In genomic region chr17:39684369-39685043, GRCh38 we compare ENCODE assay signal across 17 cellular contexts. TPM values are rescaled to one million over a fixed set of nuclear protein-coding genes. Genes with fewer than 3 reads are reported as not detected.
DNase-seq lines count a peak whose midpoint lies in the region; ATAC-seq, FAIRE-seq and TF ChIP-seq lines count a peak whose summit lies in the region.
"Had no signal": no experiment of that assay in that cellular context is flagged by ENCODE, and none has a peak within 500 bp of the region (broad histone marks: within the 10 kb centered on the region; RNA-seq: fewer than 3 reads in every experiment).

No MANE protein-coding gene starts in this region.

- TF ChIP-seq CTCF in right lobe of liver (IDR thresholded peaks at IDR 0.05): no peak
- no peak for TF ChIP-seq CTCF in HepG2 (CRISPR knock-in tag; IDR thresholded peaks at IDR 0.05)
- no peak for TF ChIP-seq CTCF in endodermal cell (conservative IDR thresholded peaks at IDR 0.05)
- no peak for TF ChIP-seq CTCF in nephron (IDR thresholded peaks at IDR 0.05; ENCODE audit: unreplicated experiment in 3 of 3)
- TF ChIP-seq CTCF in testis (IDR thresholded peaks at IDR 0.05): no peak

- no peak overlapping the region for H3K4me3 Mint-ChIP-seq in endodermal cell
- peak overlapping the region in 2 of 3 experiments; percentile 43 to 60 for H3K4me3 Mint-ChIP-seq in nephron
- H3K4me3 Mint-ChIP-seq: CD14-positive monocyte, IgD-negative memory B cell had no signal

- WGBS in right lobe of liver (ENCODE audit: insufficient coverage, low coverage, low lambda C conversion rate, missing lambda C conversion rate): 100% methylated on average over 1 of the region's 10 CpGs
- 97% methylated on average over 10 of the region's 10 CpGs for WGBS in HepG2 (ENCODE audit: low lambda C conversion rate)
- WGBS in endodermal cell (ENCODE audit: insufficient coverage in 1 of 2, insufficient read length in 1 of 2), 2 experiments: 91 to 93% methylated on average over 5 to 10 of the region's 10 CpGs
- WGBS in testis, 2 donors: 94 to 98% methylated on average over 10 of the region's 10 CpGs

- FAIRE-seq in HepG2 (lab: Jason Lieb, UNC): no peak
- FAIRE-seq: A549, H1 had no signal

- BruUV-seq in HepG2 (replicated peaks; lab: Mats Ljungman, UMichigan): no TSS peak

- H3K9me3 ChIP-seq in right lobe of liver (no peaks in the 10 kb centered on the region), HepG2 (ENCODE audit: low read length) (no peaks in the 10 kb centered on the region), endodermal cell (ENCODE audit: control insufficient read depth, low read length) (no peaks in the 10 kb centered on the region), testis (no peaks in the 10 kb centered on the region)
- H3K9me3 ChIP-seq: A549, Caco-2 had no signal

- no peaks in the 10 kb centered on the region for H3K36me3 ChIP-seq in right lobe of liver
- H3K36me3 ChIP-seq in HepG2 (replicated peaks in 1 of 2; ENCODE audit: control insufficient read depth in 1 of 2, insufficient read depth in 2 of 2, low read length in 2 of 2): peaks cover 0 to 2% of the 10 kb centered on the region in 2 experiments; a peak in 2 of 5 replicates
- H3K36me3 ChIP-seq in endodermal cell (ENCODE audit: control insufficient read depth, insufficient read depth, low read length): no peaks in the 10 kb centered on the region
- no peaks in the 10 kb centered on the region for H3K36me3 ChIP-seq in testis (ENCODE audit: low read depth, missing control alignments)

- H4K20me1 ChIP-seq in HepG2 (ENCODE audit: insufficient read depth, low read length): no peaks in the 10 kb centered on the region

- H3K27ac Mint-ChIP-seq in endodermal cell (no peak overlapping the region), nephron (no peak overlapping the region)
- H3K27ac Mint-ChIP-seq: CD8-positive, alpha-beta memory T cell; IgD-negative memory B cell had no signal

- CTCF ChIA-PET in HepG2 (lab: Yijun Ruan, JAX; ENCODE audit: low intra/inter-chr PET ratio, low total read pairs): no interaction called here

- H3K9ac ChIP-seq in HepG2 (ENCODE audit: insufficient read depth, low read depth, low read length) (no peak overlapping the region), endodermal cell (ENCODE audit: extremely low read depth, low read length, poor library complexity, severe bottlenecking) (no peak overlapping the region)

- no peak for ATAC-seq in right lobe of liver
- ATAC-seq in HepG2: no peak
- ATAC-seq in HG03354 (IDR thresholded peaks at IDR 0.05; ENCODE audit: poor library complexity, severe bottlenecking, unreplicated experiment): no peak
- ATAC-seq: A549 had no signal

- TF ChIP-seq RAD21 in HepG2 (CRISPR knock-in tag; IDR thresholded peaks at IDR 0.05): no peak

- peaks cover 2% of the 10 kb centered on the region for H3K9me3 Mint-ChIP-seq in endodermal cell
- no peaks in the 10 kb centered on the region for H3K9me3 Mint-ChIP-seq in nephron
- H3K9me3 Mint-ChIP-seq: CD8-positive, alpha-beta memory T cell; IgD-negative memory B cell had no signal

- peaks cover 0 to 16% (median 0%) of the 10 kb centered on the region in 4 donors for H3K4me1 ChIP-seq in right lobe of liver
- H3K4me1 ChIP-seq in HepG2 (ENCODE audit: insufficient read depth, low read length): peaks cover 24% of the 10 kb centered on the region
- peaks cover 3% of the 10 kb centered on the region for H3K4me1 ChIP-seq in endodermal cell (ENCODE audit: control insufficient read depth, insufficient read depth, low read length)
- peaks cover 5% of the 10 kb centered on the region for H3K4me1 ChIP-seq in testis

- in situ Hi-C loops in HepG2 (cut with HindIII; ENCODE audit: extremely low pct_ligation_motif_present, low pct_unique_long_range_greater_than_20kb): no loop called here

- peaks cover 24% of the 10 kb centered on the region for H3K4me1 Mint-ChIP-seq in endodermal cell
- H3K4me1 Mint-ChIP-seq in nephron: peaks cover 35% of the 10 kb centered on the region

- H2AFZ ChIP-seq in HepG2 (ENCODE audit: low read length): no peak overlapping the region

- H3K36me3 Mint-ChIP-seq in endodermal cell (ENCODE audit: low read depth): peaks cover 42% of the 10 kb centered on the region
- H3K36me3 Mint-ChIP-seq in nephron (ENCODE audit: low read depth): peaks cover 31% of the 10 kb centered on the region

- intact Hi-C loops in right lobe of liver (cut with DNase I): no loop called here
- intact Hi-C loops in HepG2 (cut with micrococcal nuclease; ENCODE audit: unreplicated experiment): no loop called here
- intact Hi-C loops in testis (cut with DNase I; ENCODE audit: low total_unique reads): no loop called here

- no peak overlapping the region for H3K27ac ChIP-seq in right lobe of liver
- no peak overlapping the region for H3K27ac ChIP-seq in HepG2 (ENCODE audit: extremely low read length, insufficient read depth, low read length)
- no peak overlapping the region for H3K27ac ChIP-seq in endodermal cell (ENCODE audit: low read depth, low read length)
- no peak overlapping the region for H3K27ac ChIP-seq in testis
- H3K27ac ChIP-seq: A549 had no signal

- POLR2A ChIA-PET in HepG2 (lab: Yijun Ruan, JAX): interaction anchor here (1.7 to 4.1 kb wide), 2 partner anchors 11 to 19 kb away, joined by 5 to 64 read pairs; no protein-coding TSS in a partner anchor

- no peak for TF ChIP-seq EP300 in HepG2 (IDR thresholded peaks at IDR 0.05; ENCODE audit: low read depth in 2 of 2, low read length in 2 of 2)
- no peak for TF ChIP-seq EP300 in HepG2 (CRISPR knock-in tag; IDR thresholded peaks at IDR 0.05; ENCODE audit: borderline replicate concordance)

- TF ChIP-seq POLR2A in right lobe of liver (IDR thresholded peaks at IDR 0.05): no peak
- TF ChIP-seq POLR2A in HepG2 (IDR thresholded peaks at IDR 0.05; ENCODE audit: insufficient read depth in 1 of 2, low read depth in 2 of 2, low read length in 2 of 2): no peak
- TF ChIP-seq POLR2A in testis (IDR thresholded peaks at IDR 0.05): no peak

- H3K27me3 ChIP-seq in right lobe of liver (no peaks in the 10 kb centered on the region), HepG2 (ENCODE audit: control insufficient read depth in 1 of 2, insufficient read depth in 2 of 2, low read length in 2 of 2) (no peaks in the 10 kb centered on the region; a peak in 1 of 5 replicates), endodermal cell (ENCODE audit: control insufficient read depth, insufficient read depth, low read length, poor library complexity, severe bottlenecking) (no peaks in the 10 kb centered on the region), testis (no peaks in the 10 kb centered on the region)

- H3K79me2 ChIP-seq in HepG2 (ENCODE audit: insufficient read depth, low read length): no peaks in the 10 kb centered on the region

- H3K4me2 ChIP-seq in HepG2 (ENCODE audit: low read depth, low read length): no peak overlapping the region
- H3K4me2 ChIP-seq: A549 had no signal

- H3K27me3 Mint-ChIP-seq in endodermal cell (ENCODE audit: insufficient read depth) (peaks cover 1% of the 10 kb centered on the region), nephron (ENCODE audit: low read depth) (peaks cover 3% of the 10 kb centered on the region)
- H3K27me3 Mint-ChIP-seq: CD8-positive, alpha-beta memory T cell; IgD-negative memory B cell had no signal

- DNase-seq in right lobe of liver (peak in 2 of 3 donors; percentile 42 to 46), HepG2 (ENCODE audit: low spot score) (no peak), endodermal cell (peak; percentile 73), NCI-H1105 treated with DMSO at 0.1 percent for 48 hours (lab: John Stamatoyannopoulos, UW) (no peak), testis (no peak)
- DNase-seq: Caco-2; CD8-positive, alpha-beta memory T cell; DMS53; HCEC 1CT had no signal

- no peak overlapping the region for H3K4me3 ChIP-seq in right lobe of liver
- no peak overlapping the region for H3K4me3 ChIP-seq in HepG2 (replicated peaks in 1 of 3; ENCODE audit: insufficient read depth in 1 of 3, low read depth in 2 of 3, low read length in 3 of 3)
- H3K4me3 ChIP-seq in endodermal cell (ENCODE audit: low read length): no peak overlapping the region
- no peak overlapping the region for H3K4me3 ChIP-seq in testis
- H3K4me3 ChIP-seq: A549 had no signal

RNA-seq across cellular contexts. Expression of gene PGAP3, which starts 3.4 kb away (rescaled TPM):
- total RNA-seq in right lobe of liver (10 to 100 TPM in 5 of 6 experiments, 1 to 10 TPM in 1; 9.7 to 25.7 (median 18.3) TPM), HepG2 (2016; rRNA removed; fragmentation: Illumina TruSeq; extraction: Trizol) (5.1 and 11.9 TPM in 2 replicates), endodermal cell (10 to 100 TPM; 22.6 to 29.3 TPM), testis (10 to 100 TPM; 28.6 to 37.4 TPM)
- 1.1 and 1.5 TPM in 2 replicates for total RNA-seq in HepG2 (2016; cell fraction: cytosol; rRNA removed; fragmentation: Illumina TruSeq; extraction: Trizol; ENCODE audit: low read depth)
- total RNA-seq in HepG2 (2016; cell fraction: insoluble cytoplasmic fraction; rRNA removed; fragmentation: Illumina TruSeq; extraction: Trizol): 3.5 and 11.4 TPM in 2 replicates
- 3.2 and 3.3 TPM in 2 replicates for total RNA-seq in HepG2 (2016; cell fraction: membrane; rRNA removed; fragmentation: Illumina TruSeq; extraction: Trizol)
- total RNA-seq in HepG2 (2016; cell fraction: nucleus; rRNA removed; fragmentation: Illumina TruSeq; extraction: Trizol): 11.6 and 12.8 TPM in 2 replicates
- polyA plus RNA-seq in HepG2 (2011; rRNA removed) (14.6 and 21.2 TPM in 2 replicates), testis (ENCODE audit: insufficient read depth, low read depth, low replicate concordance) (21.1 TPM)
- polyA plus RNA-seq in HepG2 (2011; cell fraction: cytosol; rRNA removed): 9.7 and 10.8 TPM in 2 replicates
- 53.0 and 67.8 TPM in 2 replicates for polyA plus RNA-seq in HepG2 (2011; cell fraction: nucleus; rRNA removed)
- 9.1 and 10.3 TPM in 2 replicates for polyA plus RNA-seq in HepG2 (2012)
- 0.93 and 0.97 TPM in 2 replicates for polyA plus RNA-seq in HepG2 (2016; cell fraction: cytosol; fragmentation: Illumina TruSeq; extraction: Trizol; ENCODE audit: low read depth)
- 4.1 and 5.4 TPM in 2 replicates for polyA plus RNA-seq in HepG2 (2016; cell fraction: insoluble cytoplasmic fraction; fragmentation: Illumina TruSeq; extraction: Trizol; ENCODE audit: low read depth)
- polyA plus RNA-seq in HepG2 (2016; cell fraction: membrane; fragmentation: Illumina TruSeq; extraction: Trizol; ENCODE audit: low read depth): 2.1 and 2.4 TPM in 2 replicates
- polyA plus RNA-seq in HepG2 (2016; cell fraction: nucleus; fragmentation: Illumina TruSeq; extraction: Trizol; ENCODE audit: insufficient read depth, low read depth): 23.4 and 28.3 TPM in 2 replicates
- polyA minus RNA-seq in HepG2 (2011; rRNA and poly(A)+ RNA removed; ENCODE audit: low replicate concordance): 12.0 and 44.9 TPM in 2 replicates
- 5.6 and 8.2 TPM in 2 replicates for polyA minus RNA-seq in HepG2 (2011; cell fraction: cytosol; rRNA and poly(A)+ RNA removed)
- polyA minus RNA-seq in HepG2 (2011; cell fraction: nucleus; rRNA and poly(A)+ RNA removed): 8.2 and 9.7 TPM in 2 replicates
- 12.2 TPM for polyA plus RNA-seq in endodermal cell (2013, experiment 1 of 2)
- 11.0 TPM for polyA plus RNA-seq in endodermal cell (2013, experiment 2 of 2)

RNA-seq across cellular contexts. Expression of gene ERBB2, which starts 15.4 kb away (rescaled TPM):
- total RNA-seq in right lobe of liver: 10 to 100 TPM in 5 of 6 experiments, 1 to 10 TPM in 1; 8.9 to 40.4 (median 26.2) TPM
- 30.2 and 64.1 TPM in 2 replicates for total RNA-seq in HepG2 (2016; rRNA removed; fragmentation: Illumina TruSeq; extraction: Trizol)
- 29.4 and 32.0 TPM in 2 replicates for total RNA-seq in HepG2 (2016; cell fraction: cytosol; rRNA removed; fragmentation: Illumina TruSeq; extraction: Trizol; ENCODE audit: low read depth)
- total RNA-seq in HepG2 (2016; cell fraction: insoluble cytoplasmic fraction; rRNA removed; fragmentation: Illumina TruSeq; extraction: Trizol): 24.5 and 63.0 TPM in 2 replicates
- 21.8 and 22.8 TPM in 2 replicates for total RNA-seq in HepG2 (2016; cell fraction: membrane; rRNA removed; fragmentation: Illumina TruSeq; extraction: Trizol)
- total RNA-seq in HepG2 (2016; cell fraction: nucleus; rRNA removed; fragmentation: Illumina TruSeq; extraction: Trizol): 81.6 and 99.0 TPM in 2 replicates
- polyA plus RNA-seq in HepG2 (2011; rRNA removed): 57.7 and 77.7 TPM in 2 replicates
- 36.7 and 42.6 TPM in 2 replicates for polyA plus RNA-seq in HepG2 (2011; cell fraction: cytosol; rRNA removed)
- 210 and 211 TPM in 2 replicates for polyA plus RNA-seq in HepG2 (2011; cell fraction: nucleus; rRNA removed)
- polyA plus RNA-seq in HepG2 (2012): 69.2 and 69.6 TPM in 2 replicates
- 4.2 and 4.3 TPM in 2 replicates for polyA plus RNA-seq in HepG2 (2016; cell fraction: cytosol; fragmentation: Illumina TruSeq; extraction: Trizol; ENCODE audit: low read depth)
- polyA plus RNA-seq in HepG2 (2016; cell fraction: insoluble cytoplasmic fraction; fragmentation: Illumina TruSeq; extraction: Trizol; ENCODE audit: low read depth): 25.3 and 32.1 TPM in 2 replicates
- 8.5 and 9.9 TPM in 2 replicates for polyA plus RNA-seq in HepG2 (2016; cell fraction: membrane; fragmentation: Illumina TruSeq; extraction: Trizol; ENCODE audit: low read depth)
- 149 and 153 TPM in 2 replicates for polyA plus RNA-seq in HepG2 (2016; cell fraction: nucleus; fragmentation: Illumina TruSeq; extraction: Trizol; ENCODE audit: insufficient read depth, low read depth)
- polyA minus RNA-seq in HepG2 (2011; rRNA and poly(A)+ RNA removed; ENCODE audit: low replicate concordance): 39.8 and 292 TPM in 2 replicates
- polyA minus RNA-seq in HepG2 (2011; cell fraction: cytosol; rRNA and poly(A)+ RNA removed): 52.4 and 60.7 TPM in 2 replicates
- polyA minus RNA-seq in HepG2 (2011; cell fraction: nucleus; rRNA and poly(A)+ RNA removed): 58.8 and 83.7 TPM in 2 replicates
- total RNA-seq in endodermal cell: 100 to 1,000 TPM; 110 to 133 TPM
- polyA plus RNA-seq in endodermal cell (2013, experiment 1 of 2): 72.5 TPM
- polyA plus RNA-seq in endodermal cell (2013, experiment 2 of 2): 68.6 TPM
- total RNA-seq in testis: 10 to 100 TPM; 32.1 to 40.0 TPM
- 32.1 TPM for polyA plus RNA-seq in testis (ENCODE audit: insufficient read depth, low read depth, low replicate concordance)

RNA-seq across cellular contexts. Expression of gene PNMT, which starts 16.3 kb away (rescaled TPM):
- total RNA-seq in right lobe of liver: under 1 TPM in 2 of 6 experiments, not detected in 4; 0.37 TPM
- total RNA-seq in HepG2 (2016; rRNA removed; fragmentation: Illumina TruSeq; extraction: Trizol): not detected in 2 replicates
- total RNA-seq in HepG2 (2016; cell fraction: cytosol; rRNA removed; fragmentation: Illumina TruSeq; extraction: Trizol; ENCODE audit: low read depth): not detected in 2 replicates
- not detected in 2 replicates for total RNA-seq in HepG2 (2016; cell fraction: insoluble cytoplasmic fraction; rRNA removed; fragmentation: Illumina TruSeq; extraction: Trizol)
- total RNA-seq in HepG2 (2016; cell fraction: membrane; rRNA removed; fragmentation: Illumina TruSeq; extraction: Trizol): 0.17 TPM in 1 of 2 replicates, not detected in the other
- total RNA-seq in HepG2 (2016; cell fraction: nucleus; rRNA removed; fragmentation: Illumina TruSeq; extraction: Trizol): not detected in 2 replicates
- 0.22 and 0.25 TPM in 2 replicates for polyA plus RNA-seq in HepG2 (2011; rRNA removed)
- 0.08 and 0.13 TPM in 2 replicates for polyA plus RNA-seq in HepG2 (2011; cell fraction: cytosol; rRNA removed)
- 0.56 and 0.71 TPM in 2 replicates for polyA plus RNA-seq in HepG2 (2011; cell fraction: nucleus; rRNA removed)
- 0.31 TPM in 1 of 2 replicates, not detected in the other for polyA plus RNA-seq in HepG2 (2012)
- 0.11 TPM in 1 of 2 replicates, not detected in the other for polyA plus RNA-seq in HepG2 (2016; cell fraction: cytosol; fragmentation: Illumina TruSeq; extraction: Trizol; ENCODE audit: low read depth)
- polyA plus RNA-seq in HepG2 (2016; cell fraction: insoluble cytoplasmic fraction; fragmentation: Illumina TruSeq; extraction: Trizol; ENCODE audit: low read depth): not detected in 2 replicates
- polyA plus RNA-seq in HepG2 (2016; cell fraction: membrane; fragmentation: Illumina TruSeq; extraction: Trizol; ENCODE audit: low read depth): 0.15 TPM in 1 of 2 replicates, not detected in the other
- not detected in 2 replicates for polyA plus RNA-seq in HepG2 (2016; cell fraction: nucleus; fragmentation: Illumina TruSeq; extraction: Trizol; ENCODE audit: insufficient read depth, low read depth)
- not detected in 2 replicates for polyA minus RNA-seq in HepG2 (2011; rRNA and poly(A)+ RNA removed; ENCODE audit: low replicate concordance)
- not detected in 2 replicates for polyA minus RNA-seq in HepG2 (2011; cell fraction: cytosol; rRNA and poly(A)+ RNA removed)
- not detected in 2 replicates for polyA minus RNA-seq in HepG2 (2011; cell fraction: nucleus; rRNA and poly(A)+ RNA removed)
- total RNA-seq in endodermal cell: 1 to 10 TPM in 1 of 2 donors, under 1 TPM in 1; 0.55 to 1.0 TPM
- 0.71 TPM for polyA plus RNA-seq in endodermal cell (2013, experiment 1 of 2)
- 0.37 TPM for polyA plus RNA-seq in endodermal cell (2013, experiment 2 of 2)
- 1 to 10 TPM; 2.6 to 2.7 TPM for total RNA-seq in testis
- 2.9 TPM for polyA plus RNA-seq in testis (ENCODE audit: insufficient read depth, low read depth, low replicate concordance)
- total RNA-seq: Caco-2; CD8-positive, alpha-beta memory T cell had no signal
- polyA plus RNA-seq: A549, AG04450, BJ, CD14-positive monocyte, IgD-negative memory B cell had no signal

RNA-seq across cellular contexts. Expression of gene TCAP, which starts 19.4 kb away (rescaled TPM):
- 1 to 10 TPM in 4 of 6 experiments, under 1 TPM in 2; 0.49 to 4.3 (median 1.1) TPM for total RNA-seq in right lobe of liver
- 0.14 and 0.24 TPM in 2 replicates for total RNA-seq in HepG2 (2016; rRNA removed; fragmentation: Illumina TruSeq; extraction: Trizol)
- total RNA-seq in HepG2 (2016; cell fraction: cytosol; rRNA removed; fragmentation: Illumina TruSeq; extraction: Trizol; ENCODE audit: low read depth): not detected in 2 replicates
- total RNA-seq in HepG2 (2016; cell fraction: insoluble cytoplasmic fraction; rRNA removed; fragmentation: Illumina TruSeq; extraction: Trizol): 0.26 TPM in 1 of 2 replicates, not detected in the other
- 0.06 TPM in 1 of 2 replicates, not detected in the other for total RNA-seq in HepG2 (2016; cell fraction: membrane; rRNA removed; fragmentation: Illumina TruSeq; extraction: Trizol)
- total RNA-seq in HepG2 (2016; cell fraction: nucleus; rRNA removed; fragmentation: Illumina TruSeq; extraction: Trizol): 0.56 and 0.84 TPM in 2 replicates
- 0.65 and 0.84 TPM in 2 replicates for polyA plus RNA-seq in HepG2 (2011; rRNA removed)
- polyA plus RNA-seq in HepG2 (2011; cell fraction: cytosol; rRNA removed): 0.15 and 0.35 TPM in 2 replicates
- polyA plus RNA-seq in HepG2 (2011; cell fraction: nucleus; rRNA removed): 6.0 and 8.8 TPM in 2 replicates
- polyA plus RNA-seq in HepG2 (2012): 0.43 and 2.1 TPM in 2 replicates
- polyA plus RNA-seq in HepG2 (2016; cell fraction: cytosol; fragmentation: Illumina TruSeq; extraction: Trizol; ENCODE audit: low read depth): not detected in 2 replicates
- polyA plus RNA-seq in HepG2 (2016; cell fraction: insoluble cytoplasmic fraction; fragmentation: Illumina TruSeq; extraction: Trizol; ENCODE audit: low read depth): 0.19 TPM in 1 of 2 replicates, not detected in the other
- polyA plus RNA-seq in HepG2 (2016; cell fraction: membrane; fragmentation: Illumina TruSeq; extraction: Trizol; ENCODE audit: low read depth): not detected in 2 replicates
- 0.51 and 0.85 TPM in 2 replicates for polyA plus RNA-seq in HepG2 (2016; cell fraction: nucleus; fragmentation: Illumina TruSeq; extraction: Trizol; ENCODE audit: insufficient read depth, low read depth)
- 2.2 and 2.6 TPM in 2 replicates for polyA minus RNA-seq in HepG2 (2011; rRNA and poly(A)+ RNA removed; ENCODE audit: low replicate concordance)
- polyA minus RNA-seq in HepG2 (2011; cell fraction: cytosol; rRNA and poly(A)+ RNA removed): not detected in 2 replicates
- 3.0 and 4.0 TPM in 2 replicates for polyA minus RNA-seq in HepG2 (2011; cell fraction: nucleus; rRNA and poly(A)+ RNA removed)
- 1 to 10 TPM; 1.5 to 1.9 TPM for total RNA-seq in endodermal cell
- 2.5 TPM for polyA plus RNA-seq in endodermal cell (2013, experiment 1 of 2)
- polyA plus RNA-seq in endodermal cell (2013, experiment 2 of 2): 2.1 TPM
- total RNA-seq in testis: 1 to 10 TPM; 3.0 to 6.0 TPM
- polyA plus RNA-seq in testis (ENCODE audit: insufficient read depth, low read depth, low replicate concordance): 49.8 TPM
- polyA plus RNA-seq: CD14-positive monocyte; CD8-positive, alpha-beta memory T cell; IgD-negative memory B cell had no signal

RNA-seq across cellular contexts. Expression of gene MIEN1, which starts 45.8 kb away (rescaled TPM):
- total RNA-seq in right lobe of liver (10 to 100 TPM; 23.1 to 61.6 (median 29.0) TPM), HepG2 (2016; rRNA removed; fragmentation: Illumina TruSeq; extraction: Trizol) (40.6 and 48.6 TPM in 2 replicates), endodermal cell (10 to 100 TPM; 42.6 to 57.0 TPM), testis (10 to 100 TPM; 47.9 to 53.1 TPM)
- total RNA-seq in HepG2 (2016; cell fraction: cytosol; rRNA removed; fragmentation: Illumina TruSeq; extraction: Trizol; ENCODE audit: low read depth): 50.1 and 73.7 TPM in 2 replicates
- total RNA-seq in HepG2 (2016; cell fraction: insoluble cytoplasmic fraction; rRNA removed; fragmentation: Illumina TruSeq; extraction: Trizol): 43.9 and 49.0 TPM in 2 replicates
- 66.3 and 82.4 TPM in 2 replicates for total RNA-seq in HepG2 (2016; cell fraction: membrane; rRNA removed; fragmentation: Illumina TruSeq; extraction: Trizol)
- 18.4 and 23.7 TPM in 2 replicates for total RNA-seq in HepG2 (2016; cell fraction: nucleus; rRNA removed; fragmentation: Illumina TruSeq; extraction: Trizol)
- polyA plus RNA-seq in HepG2 (2011; rRNA removed) (56.6 and 68.2 TPM in 2 replicates), testis (ENCODE audit: insufficient read depth, low read depth, low replicate concordance) (89.1 TPM)
- 62.1 and 67.0 TPM in 2 replicates for polyA plus RNA-seq in HepG2 (2011; cell fraction: cytosol; rRNA removed)
- 27.3 and 39.8 TPM in 2 replicates for polyA plus RNA-seq in HepG2 (2011; cell fraction: nucleus; rRNA removed)
- 38.6 and 44.5 TPM in 2 replicates for polyA plus RNA-seq in HepG2 (2012)
- polyA plus RNA-seq in HepG2 (2016; cell fraction: cytosol; fragmentation: Illumina TruSeq; extraction: Trizol; ENCODE audit: low read depth): 106 and 131 TPM in 2 replicates
- 73.3 and 81.4 TPM in 2 replicates for polyA plus RNA-seq in HepG2 (2016; cell fraction: insoluble cytoplasmic fraction; fragmentation: Illumina TruSeq; extraction: Trizol; ENCODE audit: low read depth)
- 100 and 131 TPM in 2 replicates for polyA plus RNA-seq in HepG2 (2016; cell fraction: membrane; fragmentation: Illumina TruSeq; extraction: Trizol; ENCODE audit: low read depth)
- polyA plus RNA-seq in HepG2 (2016; cell fraction: nucleus; fragmentation: Illumina TruSeq; extraction: Trizol; ENCODE audit: insufficient read depth, low read depth): 45.4 and 54.1 TPM in 2 replicates
- 30.0 and 48.1 TPM in 2 replicates for polyA minus RNA-seq in HepG2 (2011; rRNA and poly(A)+ RNA removed; ENCODE audit: low replicate concordance)
- 11.5 and 16.0 TPM in 2 replicates for polyA minus RNA-seq in HepG2 (2011; cell fraction: cytosol; rRNA and poly(A)+ RNA removed)
- 10.6 and 14.7 TPM in 2 replicates for polyA minus RNA-seq in HepG2 (2011; cell fraction: nucleus; rRNA and poly(A)+ RNA removed)
- polyA plus RNA-seq in endodermal cell (2013, experiment 1 of 2): 57.8 TPM
- polyA plus RNA-seq in endodermal cell (2013, experiment 2 of 2): 57.7 TPM

Comparison
In these comparisons a context has a peak if more than half of its experiments do, and no peak if none do; other contexts are left out.
1. DNase-seq: peak in right lobe of liver (2 of 3) and endodermal cell (single experiment); none in HepG2 (single experiment), NCI-H1105 treated with DMSO at 0.1 percent for 48 hours (single experiment) and testis (single experiment).